In the genomic region with DNA sequence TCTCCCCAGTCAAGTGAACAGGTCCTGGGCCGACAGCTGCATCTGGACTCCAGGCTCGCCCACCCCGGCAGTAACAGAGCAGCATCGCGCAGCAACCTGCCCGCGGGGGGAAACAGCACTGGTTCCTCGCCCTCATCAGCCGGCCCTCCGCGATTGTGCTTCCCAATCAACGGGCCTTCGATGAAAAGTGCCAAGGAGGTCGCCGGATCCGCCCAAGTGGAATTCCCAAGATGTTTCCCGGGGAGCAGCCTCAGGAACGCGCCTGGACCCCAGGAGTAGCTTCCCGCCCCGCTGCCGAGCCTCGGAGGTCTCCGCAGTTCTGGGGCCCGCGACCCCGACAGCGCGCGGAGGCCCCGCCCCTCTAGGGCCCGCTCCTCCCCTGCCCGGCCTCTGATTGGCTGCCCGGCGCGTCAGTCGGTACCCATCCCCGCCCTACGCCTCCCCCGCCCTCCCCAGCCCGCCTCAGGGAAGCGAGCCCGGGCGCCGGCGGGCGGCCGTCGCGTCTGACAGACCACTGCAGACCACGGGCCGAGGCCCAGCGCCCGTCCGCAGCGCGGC, we compare ENCODE assay signal across 8 cellular contexts. TPM values are rescaled to one million over a fixed set of nuclear protein-coding genes. Genes with fewer than 3 reads are reported as not detected.
DNase-seq lines count a peak whose midpoint lies in the region; ATAC-seq and TF ChIP-seq lines count a peak whose summit lies in the region.

A gene (plus strand): TSS at position 460 of the 558 bp plus-strand sequence. CDS start 103 bp downstream, outside the sequence.

- H3K4me1 ChIP-seq in HUES48 (ENCODE audit: control insufficient read depth, insufficient read depth, low read length) (no peaks in the 10 kb centered on the region), esophagus (ENCODE audit: control insufficient read depth in 2 of 2, insufficient read depth in 2 of 2, low read length in 1 of 2) (peaks cover 0 to 6% of the 10 kb centered on the region in 2 donors), muscle layer of duodenum (ENCODE audit: control insufficient read depth in 1 of 2, insufficient read depth in 2 of 2, low read length in 2 of 2) (peaks cover 0 to 8% of the 10 kb centered on the region in 2 donors)

- H3K4me1 Mint-ChIP-seq in Calu3 (ENCODE audit: low read depth, unreplicated experiment), result peaks cover 7% of the 10 kb centered on the region

- peak within 1 kb of the TSS; percentile 60 for H3K9ac ChIP-seq in HUES48 (ENCODE audit: low read depth, low read length)

- peaks cover 25% of the 10 kb centered on the region for H3K36me3 Mint-ChIP-seq in Calu3 (ENCODE audit: insufficient read depth, unreplicated experiment)

- H3K9me3 ChIP-seq in HUES48 (ENCODE audit: control insufficient read depth, insufficient read depth, low read length) (peaks cover 5% of the 10 kb centered on the region; the same call in 1 of the 2 replicates), esophagus (ENCODE audit: control insufficient read depth in 2 of 2, insufficient read depth in 1 of 2, low read depth in 1 of 2, low read length in 1 of 2) (no peaks in the 10 kb centered on the region), muscle layer of duodenum (ENCODE audit: control insufficient read depth in 1 of 2, low read length in 2 of 2) (no peaks in the 10 kb centered on the region)

- CTCF ChIA-PET in Calu3 (lab: Charles Lee), result interaction anchor here (0.7 to 1.2 kb wide), 2 partner anchors 67 to 74 kb away, joined by 3 to 4 read pairs; no protein-coding TSS in a partner anchor

- intact Hi-C loops in Calu3 (cut with micrococcal nuclease; ENCODE audit: unreplicated experiment), result no loop called here

- peak within 1 kb of the TSS; percentile 74 for H3K4me3 Mint-ChIP-seq in Calu3 (ENCODE audit: low read depth, unreplicated experiment)

- H3K27me3 ChIP-seq in HUES48 (ENCODE audit: control insufficient read depth, insufficient read depth, low read length) (peaks cover 32% of the 10 kb centered on the region), esophagus (ENCODE audit: control insufficient read depth in 1 of 2, insufficient read depth in 2 of 2, low read length in 2 of 2) (no peaks in the 10 kb centered on the region), muscle layer of duodenum (ENCODE audit: low read depth, low read length) (peaks cover 4% of the 10 kb centered on the region)

- H3K9me3 Mint-ChIP-seq in Calu3 (ENCODE audit: low read depth, unreplicated experiment), result no peaks in the 10 kb centered on the region

- peak; percentile 98 for ATAC-seq in GM21515 (IDR thresholded peaks at IDR 0.05; ENCODE audit: unreplicated experiment)

- DNase-seq in Calu3 (peak; percentile 91), OCI-M2 (lab: John Stamatoyannopoulos, UW; ENCODE audit: unreplicated experiment) (peak; percentile 27), activated T-cell treated with anti-CD3 and anti-CD28 coated beads for 4 hours (peak; percentile 84)
- peak; percentile 77 to 84 for DNase-seq in stimulated activated CD8-positive, alpha-beta memory T cell treated with anti-CD3 and anti-CD28 coated beads, Interleukin-7, amount 100 ng/mL, for 4 hours (ENCODE audit: low read depth in 2 of 2)

- no peak for TF ChIP-seq CTCF in Calu3 (IDR thresholded peaks at IDR 0.05; ENCODE audit: unreplicated experiment)

- H3K27ac ChIP-seq in HUES48 (ENCODE audit: low read depth, low read length) (peak within 1 kb of the TSS; percentile 15), esophagus (ENCODE audit: low read depth in 2 of 2, low read length in 1 of 2) (peak within 1 kb of the TSS; percentile 52 to 60), muscle layer of duodenum (ENCODE audit: low read length) (no peak within 1 kb of the TSS)

- 1% methylated on average over 54 to 57 of the region's 57 CpGs for WGBS in esophagus, 2 donors

- H3K27me3 Mint-ChIP-seq in Calu3 (ENCODE audit: unreplicated experiment), result peaks cover 11% of the 10 kb centered on the region

- H3K4me3 ChIP-seq in HUES48 (ENCODE audit: low read depth, low read length), result peak within 1 kb of the TSS; percentile 90
- peak within 1 kb of the TSS; percentile 64 to 92 for H3K4me3 ChIP-seq in esophagus (ENCODE audit: low read depth in 1 of 2, low read length in 2 of 2)
- peak within 1 kb of the TSS; percentile 59 to 73 for H3K4me3 ChIP-seq in muscle layer of duodenum (ENCODE audit: low read depth in 1 of 2, low read length in 2 of 2)

- BruUV-seq in Calu3 (replicated peaks; lab: Mats Ljungman, UMichigan), result no TSS peak

- H3K36me3 ChIP-seq in HUES48 (ENCODE audit: control insufficient read depth, insufficient read depth, low read length), result no peaks in the 10 kb centered on the region
- H3K36me3 ChIP-seq in esophagus (ENCODE audit: control insufficient read depth in 2 of 2, insufficient read depth in 2 of 2, low read length in 1 of 2), result no peaks in the 10 kb centered on the region
- H3K36me3 ChIP-seq in muscle layer of duodenum (ENCODE audit: control insufficient read depth in 1 of 2, insufficient read depth in 2 of 2, low read length in 2 of 2), result no peaks in the 10 kb centered on the region

- H3K27ac Mint-ChIP-seq in Calu3 (ENCODE audit: unreplicated experiment), result peak within 1 kb of the TSS; percentile 60

RNA-seq across cellular contexts. Expression of the gene that starts here (rescaled TPM):
- 3.6 and 5.3 TPM in 2 replicates for total RNA-seq in Calu3 (2022)
- 1 to 10 TPM in 1 of 2 donors, under 1 TPM in 1; 0.45 to 1.4 TPM for polyA plus RNA-seq in esophagus

Comparison
In these comparisons a context has a peak if more than half of its experiments do, and no peak if none do; other contexts are left out.
1. DNase-seq: peak in every context shown above with its lines; median percentile 91 in Calu3; 84 in activated T-cell treated with anti-CD3 and anti-CD28 coated beads for 4 hours; 80 in stimulated activated CD8-positive, alpha-beta memory T cell treated with anti-CD3 and anti-CD28 coated beads, Interleukin-7, amount 100 ng/mL, for 4 hours; 27 in OCI-M2.